In genomic region chr14:23299186-23299521, GRCh38 we compare ENCODE assay signal across 11 cellular contexts. TPM values are rescaled to one million over a fixed set of nuclear protein-coding genes. Genes with fewer than 3 reads are reported as not detected.
DNase-seq lines count a peak whose midpoint lies in the region; ATAC-seq and TF ChIP-seq lines count a peak whose summit lies in the region.
"Had no signal": no experiment of that assay in that cellular context is flagged by ENCODE, and none has a peak within 500 bp of the region (broad histone marks: within the 10 kb centered on the region; RNA-seq: fewer than 3 reads in every experiment).

No MANE protein-coding gene starts in this region.

- H3K27me3 Mint-ChIP-seq in activated CD8-positive, alpha-beta T cell treated with anti-CD3 and anti-CD28 coated beads for 36 hours, result no peaks in the 10 kb centered on the region
- no peaks in the 10 kb centered on the region for H3K27me3 Mint-ChIP-seq in activated CD8-positive, alpha-beta T cell treated with anti-CD3 and anti-CD28 coated beads, Interleukin-2, amount 10 ng/mL, durations not matched to agents 7 days and 5 days (ENCODE audit: low read depth)
- H3K27me3 Mint-ChIP-seq in mesothelial cell of epicardium (ENCODE audit: low read depth), result peaks cover 4% of the 10 kb centered on the region
- no peaks in the 10 kb centered on the region for H3K27me3 Mint-ChIP-seq in Caco-2 (ENCODE audit: insufficient read depth, unreplicated experiment)
- H3K27me3 Mint-ChIP-seq: effector memory CD8-positive, alpha-beta T cell had no signal

- H3K9me3 Mint-ChIP-seq in activated CD8-positive, alpha-beta T cell treated with anti-CD3 and anti-CD28 coated beads for 36 hours, result no peaks in the 10 kb centered on the region
- H3K9me3 Mint-ChIP-seq in activated CD8-positive, alpha-beta T cell treated with anti-CD3 and anti-CD28 coated beads, Interleukin-2, amount 10 ng/mL, durations not matched to agents 7 days and 5 days (ENCODE audit: insufficient read depth), result no peaks in the 10 kb centered on the region
- no peaks in the 10 kb centered on the region for H3K9me3 Mint-ChIP-seq in mesothelial cell of epicardium
- no peaks in the 10 kb centered on the region for H3K9me3 Mint-ChIP-seq in Caco-2 (ENCODE audit: unreplicated experiment)
- H3K9me3 Mint-ChIP-seq: effector memory CD8-positive, alpha-beta T cell had no signal

- no peaks in the 10 kb centered on the region for H3K27me3 ChIP-seq in ascending aorta
- no peaks in the 10 kb centered on the region for H3K27me3 ChIP-seq in Caco-2 (replicated peaks; ENCODE audit: control insufficient read depth, insufficient read depth, low read length)

- BruUV-seq in Caco-2 (replicated peaks; lab: Mats Ljungman, UMichigan), result no TSS peak

- peaks cover 39% of the 10 kb centered on the region for H3K36me3 Mint-ChIP-seq in activated CD8-positive, alpha-beta T cell treated with anti-CD3 and anti-CD28 coated beads for 36 hours (ENCODE audit: low read depth)
- peaks cover 28% of the 10 kb centered on the region for H3K36me3 Mint-ChIP-seq in activated CD8-positive, alpha-beta T cell treated with anti-CD3 and anti-CD28 coated beads, Interleukin-2, amount 10 ng/mL, durations not matched to agents 7 days and 5 days (ENCODE audit: low read depth)
- H3K36me3 Mint-ChIP-seq in mesothelial cell of epicardium (no peaks in the 10 kb centered on the region), Caco-2 (ENCODE audit: insufficient read depth, unreplicated experiment) (peaks cover 22% of the 10 kb centered on the region)

- CTCF ChIA-PET in activated CD8-positive, alpha-beta T cell treated with anti-CD3 and anti-CD28 coated beads for 36 hours (lab: Charles Lee), result interaction anchor here (7.1 kb wide), 1 partner anchor 21 kb away, joined by 78 read pairs; the partner anchor contains the start of gene PABPN1
- CTCF ChIA-PET in activated CD8-positive, alpha-beta T cell treated with anti-CD3 and anti-CD28 coated beads, Interleukin-2, amount 10 ng/mL, durations not matched to agents 7 days and 5 days (lab: Charles Lee), result interaction anchor here (5.5 to 6.9 kb wide), 2 partner anchors 23 to 178 kb away, joined by 42 to 75 read pairs; partner anchors contain the start of gene PABPN1
- CTCF ChIA-PET in Caco-2 (lab: Charles Lee), result interaction anchor here (0.7 kb wide), 1 partner anchor 96 kb away, joined by 4 read pairs; no protein-coding TSS in a partner anchor

- H3K9me3 ChIP-seq in ascending aorta (no peaks in the 10 kb centered on the region), Caco-2 (no peaks in the 10 kb centered on the region)

- H3K4me1 ChIP-seq in ascending aorta, result peaks cover 11 to 20% of the 10 kb centered on the region in 2 donors
- peaks cover 18% of the 10 kb centered on the region; the same call in 1 of the 2 replicates for H3K4me1 ChIP-seq in Caco-2

- POLR2A ChIA-PET in activated CD8-positive, alpha-beta T cell treated with anti-CD3 and anti-CD28 coated beads for 36 hours (lab: Charles Lee), result interaction anchor here (4.5 kb wide), 1 partner anchor 9 kb away, joined by 23 read pairs; no protein-coding TSS in a partner anchor
- POLR2A ChIA-PET in activated CD8-positive, alpha-beta T cell treated with anti-CD3 and anti-CD28 coated beads, Interleukin-2, amount 10 ng/mL, durations not matched to agents 7 days and 5 days (lab: Charles Lee), result no interaction called here
- POLR2A ChIA-PET in Caco-2 (lab: Charles Lee), result no interaction called here

- H3K27ac ChIP-seq in ascending aorta, result peak overlapping the region; percentile 94 to 99
- H3K27ac ChIP-seq in temporal lobe (ENCODE audit: low read depth, low read length), result peak overlapping the region; percentile 64

- intact Hi-C loops in activated CD8-positive, alpha-beta T cell treated with anti-CD3 and anti-CD28 coated beads for 36 hours (cut with micrococcal nuclease), result loop anchor here (5.0 kb wide), 1 partner anchor 177 kb away; no protein-coding TSS in a partner anchor
- intact Hi-C loops in ascending aorta (cut with DNase I), result no loop called here
- intact Hi-C loops in Caco-2 (cut with micrococcal nuclease; ENCODE audit: unreplicated experiment), result loop anchor here (1.0 to 5.0 kb wide), 2 partner anchors 34 to 197 kb away; partner anchors contain the start of gene CIROP

- DNase-seq in activated CD8-positive, alpha-beta T cell treated with anti-CD3 and anti-CD28 coated beads for 36 hours, result no peak
- DNase-seq in activated CD8-positive, alpha-beta T cell treated with anti-CD3 and anti-CD28 coated beads, Interleukin-2, amount 10 ng/mL, durations not matched to agents 7 days and 5 days, result no peak
- DNase-seq in ascending aorta (ENCODE audit: low spot score in 2 of 2), result no peak
- no peak for DNase-seq in mesothelial cell of epicardium (ENCODE audit: low spot score in 2 of 2, unreplicated experiment in 2 of 2)
- no peak for DNase-seq in putamen (ENCODE audit: low spot score)
- DNase-seq in COLO829 (ENCODE audit: low spot score), result no peak
- DNase-seq in Caco-2, result no peak
- DNase-seq: effector memory CD8-positive, alpha-beta T cell; kidney; NCI-H1092 treated with DMSO at 0.1 percent for 48 hours had no signal

- TF ChIP-seq CTCF in activated CD8-positive, alpha-beta T cell treated with anti-CD3 and anti-CD28 coated beads for 36 hours (IDR thresholded peaks at IDR 0.05), result peak; percentile 6
- no peak for TF ChIP-seq CTCF in ascending aorta (IDR thresholded peaks at IDR 0.05)
- TF ChIP-seq CTCF in mesothelial cell of epicardium (IDR thresholded peaks at IDR 0.05; ENCODE audit: unreplicated experiment), result no peak
- TF ChIP-seq CTCF in Caco-2 (IDR thresholded peaks at IDR 0.05; ENCODE audit: insufficient read depth in 1 of 2, low read depth in 1 of 2, low read length in 1 of 2, severe bottlenecking in 1 of 2, unreplicated experiment in 1 of 2), result no peak

- peaks cover 29% of the 10 kb centered on the region for H3K4me1 Mint-ChIP-seq in activated CD8-positive, alpha-beta T cell treated with anti-CD3 and anti-CD28 coated beads for 36 hours (ENCODE audit: low read depth)
- H3K4me1 Mint-ChIP-seq in activated CD8-positive, alpha-beta T cell treated with anti-CD3 and anti-CD28 coated beads, Interleukin-2, amount 10 ng/mL, durations not matched to agents 7 days and 5 days (ENCODE audit: low read depth), result peaks cover 37% of the 10 kb centered on the region
- H3K4me1 Mint-ChIP-seq in mesothelial cell of epicardium (peaks cover 24% of the 10 kb centered on the region), Caco-2 (ENCODE audit: low read depth, unreplicated experiment) (no peaks in the 10 kb centered on the region)

- peak overlapping the region; percentile 55 for H3K27ac Mint-ChIP-seq in activated CD8-positive, alpha-beta T cell treated with anti-CD3 and anti-CD28 coated beads for 36 hours
- H3K27ac Mint-ChIP-seq in activated CD8-positive, alpha-beta T cell treated with anti-CD3 and anti-CD28 coated beads, Interleukin-2, amount 10 ng/mL, durations not matched to agents 7 days and 5 days, result no peak overlapping the region
- H3K27ac Mint-ChIP-seq in mesothelial cell of epicardium, result peak overlapping the region; percentile 88
- H3K27ac Mint-ChIP-seq in Caco-2 (ENCODE audit: unreplicated experiment), result no peak overlapping the region
- H3K27ac Mint-ChIP-seq: effector memory CD8-positive, alpha-beta T cell had no signal

- H3K4me3 ChIP-seq in ascending aorta (no peak overlapping the region), Caco-2 (ENCODE audit: low read depth, low read length) (no peak overlapping the region)

- H3K4me3 Mint-ChIP-seq in activated CD8-positive, alpha-beta T cell treated with anti-CD3 and anti-CD28 coated beads for 36 hours, result no peak overlapping the region
- no peak overlapping the region for H3K4me3 Mint-ChIP-seq in activated CD8-positive, alpha-beta T cell treated with anti-CD3 and anti-CD28 coated beads, Interleukin-2, amount 10 ng/mL, durations not matched to agents 7 days and 5 days
- H3K4me3 Mint-ChIP-seq in mesothelial cell of epicardium, result peak overlapping the region; percentile 33
- H3K4me3 Mint-ChIP-seq in Caco-2 (ENCODE audit: unreplicated experiment), result no peak overlapping the region

- ATAC-seq in activated CD8-positive, alpha-beta T cell treated with anti-CD3 and anti-CD28 coated beads for 36 hours, result no peak
- ATAC-seq in activated CD8-positive, alpha-beta T cell treated with anti-CD3 and anti-CD28 coated beads, Interleukin-2, amount 10 ng/mL, durations not matched to agents 7 days and 5 days, result no peak
- ATAC-seq: effector memory CD8-positive, alpha-beta T cell had no signal

- H3K36me3 ChIP-seq in ascending aorta, result peaks cover 0 to 3% of the 10 kb centered on the region in 2 donors
- no peaks in the 10 kb centered on the region for H3K36me3 ChIP-seq in Caco-2 (ENCODE audit: control insufficient read depth, insufficient read depth, low read length)

RNA-seq across cellular contexts. Expression of gene PPP1R3E, which starts 3.5 kb away (rescaled TPM):
- 10 to 100 TPM; 43.9 to 47.9 TPM for total RNA-seq in activated CD8-positive, alpha-beta T cell treated with anti-CD3 and anti-CD28 coated beads for 36 hours
- 10 to 100 TPM; 22.6 to 28.3 TPM for total RNA-seq in activated CD8-positive, alpha-beta T cell treated with anti-CD3 and anti-CD28 coated beads, Interleukin-2, amount 10 ng/mL, durations not matched to agents 7 days and 5 days
- total RNA-seq in ascending aorta (8.9 TPM), mesothelial cell of epicardium (9.3 to 11.5 TPM (median 10.7 TPM) in 3 replicates), temporal lobe (3.0 TPM), Caco-2 (2022) (5.9 and 8.6 TPM in 2 replicates)

RNA-seq across cellular contexts. Expression of gene BCL2L2, which starts 7.5 kb away (rescaled TPM):
- total RNA-seq in activated CD8-positive, alpha-beta T cell treated with anti-CD3 and anti-CD28 coated beads for 36 hours, result 1 to 10 TPM; 1.1 to 1.3 TPM
- total RNA-seq in activated CD8-positive, alpha-beta T cell treated with anti-CD3 and anti-CD28 coated beads, Interleukin-2, amount 10 ng/mL, durations not matched to agents 7 days and 5 days, result 1 to 10 TPM; 2.2 to 2.9 TPM
- 49.2 TPM for total RNA-seq in ascending aorta
- total RNA-seq in mesothelial cell of epicardium, result 27.1 to 30.1 TPM (median 27.9 TPM) in 3 replicates
- total RNA-seq in temporal lobe, result 11.1 TPM
- total RNA-seq in Caco-2 (2022), result 19.1 and 20.8 TPM in 2 replicates

RNA-seq across cellular contexts. Expression of gene HOMEZ, which starts 13.2 kb away (rescaled TPM):
- 10 to 100 TPM; 10.9 to 11.8 TPM for total RNA-seq in activated CD8-positive, alpha-beta T cell treated with anti-CD3 and anti-CD28 coated beads for 36 hours
- total RNA-seq in activated CD8-positive, alpha-beta T cell treated with anti-CD3 and anti-CD28 coated beads, Interleukin-2, amount 10 ng/mL, durations not matched to agents 7 days and 5 days, result 1 to 10 TPM; 7.8 to 9.2 TPM
- total RNA-seq in ascending aorta (7.3 TPM), mesothelial cell of epicardium (11.9 to 14.4 TPM (median 13.7 TPM) in 3 replicates), temporal lobe (1.7 TPM), Caco-2 (2022) (7.4 and 7.6 TPM in 2 replicates)

RNA-seq across cellular contexts. Expression of gene PABPN1, which starts 22.1 kb away (rescaled TPM):
- total RNA-seq in activated CD8-positive, alpha-beta T cell treated with anti-CD3 and anti-CD28 coated beads for 36 hours, result 100 to 1,000 TPM; 258 to 260 TPM
- total RNA-seq in activated CD8-positive, alpha-beta T cell treated with anti-CD3 and anti-CD28 coated beads, Interleukin-2, amount 10 ng/mL, durations not matched to agents 7 days and 5 days, result 100 to 1,000 TPM; 200 to 210 TPM
- total RNA-seq in ascending aorta (90.6 TPM), mesothelial cell of epicardium (354 to 362 TPM (median 361 TPM) in 3 replicates), temporal lobe (38.6 TPM), Caco-2 (2022) (196 and 202 TPM in 2 replicates)

RNA-seq across cellular contexts. Expression of gene SLC22A17, which starts 53.5 kb away (rescaled TPM):
- total RNA-seq in activated CD8-positive, alpha-beta T cell treated with anti-CD3 and anti-CD28 coated beads for 36 hours, result 1 to 10 TPM; 2.3 TPM
- total RNA-seq in activated CD8-positive, alpha-beta T cell treated with anti-CD3 and anti-CD28 coated beads, Interleukin-2, amount 10 ng/mL, durations not matched to agents 7 days and 5 days, result 1 to 10 TPM in 1 of 2 experiments, under 1 TPM in 1; 0.94 to 1.1 TPM
- total RNA-seq in ascending aorta, result 89.7 TPM
- 47.7 to 50.5 TPM (median 49.0 TPM) in 3 replicates for total RNA-seq in mesothelial cell of epicardium
- 155 TPM for total RNA-seq in temporal lobe
- 3.1 and 3.7 TPM in 2 replicates for total RNA-seq in Caco-2 (2022)

Comparison
In these comparisons a context has a peak if more than half of its experiments do, and no peak if none do; other contexts are left out.
1. H3K27ac Mint-ChIP-seq: peak in activated CD8-positive, alpha-beta T cell treated with anti-CD3 and anti-CD28 coated beads for 36 hours (single experiment) and mesothelial cell of epicardium (single experiment); none in activated CD8-positive, alpha-beta T cell treated with anti-CD3 and anti-CD28 coated beads, Interleukin-2, amount 10 ng/mL, durations not matched to agents 7 days and 5 days (single experiment) and Caco-2 (single experiment).